ENCODE assay signal across 2 cellular contexts in the genomic region with DNA sequence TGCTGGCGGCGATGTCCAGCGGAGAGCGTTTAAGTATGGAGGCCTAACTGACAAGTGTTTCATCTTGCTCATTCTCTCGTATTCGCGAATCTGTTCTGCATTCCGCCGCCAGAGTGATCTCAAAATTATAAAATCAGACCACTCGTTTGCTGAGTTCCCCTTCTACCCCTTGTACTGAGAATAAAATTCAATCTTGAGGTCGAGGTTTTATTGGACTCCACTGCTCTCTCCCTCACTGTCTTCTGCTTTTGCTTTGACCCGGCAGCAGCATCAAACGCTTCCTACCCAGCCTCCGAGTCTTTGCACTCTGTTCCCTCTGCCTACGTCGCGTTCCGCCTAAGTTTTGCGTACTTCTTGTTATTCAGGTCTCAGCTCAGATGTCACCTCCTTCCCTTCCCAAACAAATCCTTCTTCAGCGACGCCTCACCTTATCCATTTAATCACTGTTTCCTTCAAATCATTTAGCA.
TF ChIP-seq lines count a peak whose summit lies in the region.

No MANE protein-coding gene starts in this region.

TF ChIP-seq in SK-N-SH, 30 proteins besides CTCF, POLR2A, EP300 and RAD21:
- TF ChIP-seq NFIC (IDR thresholded peaks at IDR 0.05; ENCODE audit: borderline replicate concordance) (no peak), GATA2 (CRISPR knock-in tag; IDR thresholded peaks at IDR 0.05) (no peak), JUND (IDR thresholded peaks at IDR 0.05) (no peak), TCF12 (IDR thresholded peaks at IDR 0.05) (no peak)
- TF ChIP-seq, protein P1, sequence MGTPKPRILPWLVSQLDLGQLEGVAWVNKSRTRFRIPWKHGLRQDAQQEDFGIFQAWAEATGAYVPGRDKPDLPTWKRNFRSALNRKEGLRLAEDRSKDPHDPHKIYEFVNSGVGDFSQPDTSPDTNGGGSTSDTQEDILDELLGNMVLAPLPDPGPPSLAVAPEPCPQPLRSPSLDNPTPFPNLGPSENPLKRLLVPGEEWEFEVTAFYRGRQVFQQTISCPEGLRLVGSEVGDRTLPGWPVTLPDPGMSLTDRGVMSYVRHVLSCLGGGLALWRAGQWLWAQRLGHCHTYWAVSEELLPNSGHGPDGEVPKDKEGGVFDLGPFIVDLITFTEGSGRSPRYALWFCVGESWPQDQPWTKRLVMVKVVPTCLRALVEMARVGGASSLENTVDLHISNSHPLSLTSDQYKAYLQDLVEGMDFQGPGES (IDR thresholded peaks at IDR 0.05; ENCODE audit: low read depth, low read length): no peak
- TF ChIP-seq, protein P2, sequence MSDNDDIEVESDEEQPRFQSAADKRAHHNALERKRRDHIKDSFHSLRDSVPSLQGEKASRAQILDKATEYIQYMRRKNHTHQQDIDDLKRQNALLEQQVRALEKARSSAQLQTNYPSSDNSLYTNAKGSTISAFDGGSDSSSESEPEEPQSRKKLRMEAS (IDR thresholded peaks at IDR 0.05; ENCODE audit: low read depth): no peak; the same call in 1 of the 2 replicates

TF ChIP-seq in neural cell, 6 proteins besides CTCF, POLR2A, EP300 and RAD21:
- TF ChIP-seq SMC3 (conservative IDR thresholded peaks at IDR 0.05; ENCODE audit: poor library complexity) (no peak), EZH2 (IDR thresholded peaks at IDR 0.05; ENCODE audit: borderline replicate concordance, insufficient read depth, low read length, poor library complexity, severe bottlenecking) (no peak), MXI1 (conservative IDR thresholded peaks at IDR 0.05; ENCODE audit: poor library complexity, severe bottlenecking) (no peak), TAF1 (IDR thresholded peaks at IDR 0.05; ENCODE audit: low read depth) (no peak), POLR2AphosphoS5 (IDR thresholded peaks at IDR 0.05) (no peak)
- TF ChIP-seq, protein P3, sequence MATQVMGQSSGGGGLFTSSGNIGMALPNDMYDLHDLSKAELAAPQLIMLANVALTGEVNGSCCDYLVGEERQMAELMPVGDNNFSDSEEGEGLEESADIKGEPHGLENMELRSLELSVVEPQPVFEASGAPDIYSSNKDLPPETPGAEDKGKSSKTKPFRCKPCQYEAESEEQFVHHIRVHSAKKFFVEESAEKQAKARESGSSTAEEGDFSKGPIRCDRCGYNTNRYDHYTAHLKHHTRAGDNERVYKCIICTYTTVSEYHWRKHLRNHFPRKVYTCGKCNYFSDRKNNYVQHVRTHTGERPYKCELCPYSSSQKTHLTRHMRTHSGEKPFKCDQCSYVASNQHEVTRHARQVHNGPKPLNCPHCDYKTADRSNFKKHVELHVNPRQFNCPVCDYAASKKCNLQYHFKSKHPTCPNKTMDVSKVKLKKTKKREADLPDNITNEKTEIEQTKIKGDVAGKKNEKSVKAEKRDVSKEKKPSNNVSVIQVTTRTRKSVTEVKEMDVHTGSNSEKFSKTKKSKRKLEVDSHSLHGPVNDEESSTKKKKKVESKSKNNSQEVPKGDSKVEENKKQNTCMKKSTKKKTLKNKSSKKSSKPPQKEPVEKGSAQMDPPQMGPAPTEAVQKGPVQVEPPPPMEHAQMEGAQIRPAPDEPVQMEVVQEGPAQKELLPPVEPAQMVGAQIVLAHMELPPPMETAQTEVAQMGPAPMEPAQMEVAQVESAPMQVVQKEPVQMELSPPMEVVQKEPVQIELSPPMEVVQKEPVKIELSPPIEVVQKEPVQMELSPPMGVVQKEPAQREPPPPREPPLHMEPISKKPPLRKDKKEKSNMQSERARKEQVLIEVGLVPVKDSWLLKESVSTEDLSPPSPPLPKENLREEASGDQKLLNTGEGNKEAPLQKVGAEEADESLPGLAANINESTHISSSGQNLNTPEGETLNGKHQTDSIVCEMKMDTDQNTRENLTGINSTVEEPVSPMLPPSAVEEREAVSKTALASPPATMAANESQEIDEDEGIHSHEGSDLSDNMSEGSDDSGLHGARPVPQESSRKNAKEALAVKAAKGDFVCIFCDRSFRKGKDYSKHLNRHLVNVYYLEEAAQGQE (IDR thresholded peaks at IDR 0.05; ENCODE audit: borderline replicate concordance): no peak
